Comparison of ENCODE assay signal across 20 cellular contexts in the genomic region with DNA sequence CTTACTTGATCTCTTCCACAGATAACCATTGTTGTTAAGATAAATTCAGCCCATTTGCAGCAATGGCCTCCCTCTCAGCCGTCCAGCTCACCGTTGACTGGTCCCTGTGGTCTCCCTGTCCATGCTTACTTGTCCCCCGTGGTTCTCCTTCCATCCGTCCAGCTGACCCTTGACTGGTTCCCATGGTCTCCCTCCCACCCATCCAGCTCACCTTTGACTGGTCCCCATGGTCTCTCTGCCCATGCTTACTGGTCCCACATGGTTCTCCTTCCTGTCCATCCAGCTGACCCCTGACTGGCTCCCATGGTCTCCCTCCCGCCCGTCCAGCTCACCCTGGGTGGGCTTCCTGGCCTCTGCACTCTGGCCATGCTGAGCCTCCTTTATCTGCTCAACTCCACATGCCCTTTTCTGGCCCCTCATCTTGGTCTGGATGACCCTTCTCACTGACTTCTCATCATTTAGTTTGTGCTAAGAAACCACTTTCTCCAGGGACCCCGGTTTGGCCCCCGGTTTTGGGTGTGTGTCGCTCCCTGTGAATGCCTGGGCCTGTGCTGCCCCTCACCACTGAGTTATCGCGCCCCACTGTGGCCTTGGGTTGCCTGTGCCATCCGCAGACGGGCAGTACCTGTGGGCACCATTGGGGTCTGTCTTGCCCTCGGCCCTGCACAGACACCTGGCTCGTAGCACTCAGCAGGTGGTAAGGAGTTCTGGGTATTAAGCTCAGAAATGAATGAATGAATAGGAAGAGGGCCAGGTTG.
DNase-seq lines count a peak whose midpoint lies in the region; ATAC-seq and TF ChIP-seq lines count a peak whose summit lies in the region.
"Had no signal": no experiment of that assay in that cellular context is flagged by ENCODE, and none has a peak within 500 bp of the region (broad histone marks: within the 10 kb centered on the region; RNA-seq: fewer than 3 reads in every experiment).

No MANE protein-coding gene starts in this region.

- H3K4me3 Mint-ChIP-seq in endodermal cell (no peak overlapping the region), neural progenitor cell (no peak overlapping the region), H9 (no peak overlapping the region)
- H3K4me3 Mint-ChIP-seq: CD4-positive, alpha-beta memory T cell had no signal

- DNase-seq in colonic mucosa (peak; percentile 1), endodermal cell (peak; percentile 25), neural progenitor cell (ENCODE audit: low spot score) (no peak), spleen (peak; percentile 63), GM13976 (ENCODE audit: low spot score) (no peak), H9 (no peak)
- DNase-seq: C1 segment of cervical spinal cord; CD4-positive, alpha-beta memory T cell; COR-L47; DMS53; KG1; MG63; NCI-H2029; NCI-H446; NCI-H524 treated with DMSO at 0.1 percent for 48 hours; NCI-H774; PC-9; Right ventricle myocardium superior had no signal

- H3K56ac ChIP-seq in H9 (ENCODE audit: insufficient read length, low read depth, low read length), result no peak overlapping the region

- no peak for TF ChIP-seq POLR2A in spleen (IDR thresholded peaks at IDR 0.05)

- no peak overlapping the region for H3K23ac ChIP-seq in H9 (ENCODE audit: insufficient read length, low read depth, low read length)

- no peak overlapping the region for H2BK20ac ChIP-seq in H9 (ENCODE audit: low read depth, low read length, poor library complexity, severe bottlenecking)

- H3K4me1 ChIP-seq in colonic mucosa (no peaks in the 10 kb centered on the region), endodermal cell (ENCODE audit: control insufficient read depth, insufficient read depth, low read length) (no peaks in the 10 kb centered on the region), neural progenitor cell (no peaks in the 10 kb centered on the region), spleen (peaks cover 0 to 10% (median 0%) of the 10 kb centered on the region in 6 donors), H9 (ENCODE audit: insufficient read depth, low read length) (no peaks in the 10 kb centered on the region)
- H3K4me1 ChIP-seq: HAP-1 had no signal

- H3K23me2 ChIP-seq in H9 (ENCODE audit: insufficient read length, low read depth, low read length, poor library complexity, severe bottlenecking), result no peaks in the 10 kb centered on the region

- ATAC-seq in GM21737 (IDR thresholded peaks at IDR 0.05; ENCODE audit: unreplicated experiment), result no peak

- no peak overlapping the region for H3K4ac ChIP-seq in H9 (ENCODE audit: low read depth, low read length)

- H3K9me3 Mint-ChIP-seq in endodermal cell (no peaks in the 10 kb centered on the region), neural progenitor cell (peaks cover 16% of the 10 kb centered on the region), H9 (peaks cover 19 to 23% of the 10 kb centered on the region in 2 experiments)

- H3K9me3 ChIP-seq in colonic mucosa (no peaks in the 10 kb centered on the region), endodermal cell (ENCODE audit: control insufficient read depth, low read length) (no peaks in the 10 kb centered on the region), neural progenitor cell (ENCODE audit: low read depth) (no peaks in the 10 kb centered on the region), spleen (peaks cover 0 to 8% (median 0%) of the 10 kb centered on the region in 8 donors), H9 (ENCODE audit: control insufficient read depth, low read depth, low read length) (no peaks in the 10 kb centered on the region)
- H3K9me3 ChIP-seq: HAP-1, MG63 had no signal

- no peak for TF ChIP-seq CTCF in colonic mucosa (IDR thresholded peaks at IDR 0.05)
- no peak for TF ChIP-seq CTCF in endodermal cell (conservative IDR thresholded peaks at IDR 0.05)
- TF ChIP-seq CTCF in neural progenitor cell (IDR thresholded peaks at IDR 0.05), result no peak
- TF ChIP-seq CTCF in spleen (IDR thresholded peaks at IDR 0.05 in 8 of 11, conservative IDR thresholded peaks at IDR 0.05 in 3 of 11), result no peak
- TF ChIP-seq CTCF in GM13976 (IDR thresholded peaks at IDR 0.05; ENCODE audit: borderline replicate concordance, control extremely low read depth, extremely low read depth, insufficient read depth, missing control alignments), result no peak
- TF ChIP-seq CTCF in H9 (conservative IDR thresholded peaks at IDR 0.05), result no peak

- H3K27ac Mint-ChIP-seq in endodermal cell (no peak overlapping the region), neural progenitor cell (peak overlapping the region; percentile 51), H9 (peak overlapping the region in 1 of 3 experiments; percentile 50; a peak in 2 of 7 replicates)
- H3K27ac Mint-ChIP-seq: CD4-positive, alpha-beta memory T cell had no signal

- no peak overlapping the region for H3T11ph ChIP-seq in H9 (ENCODE audit: low read length)

- H4K5ac ChIP-seq in H9 (ENCODE audit: insufficient read length, low read depth, low read length), result no peak overlapping the region

- H3K4me2 ChIP-seq in neural progenitor cell (no peak overlapping the region), H9 (ENCODE audit: insufficient read depth, insufficient read length, low read length) (no peak overlapping the region)
- H3K4me2 ChIP-seq: PC-9 had no signal

- no peaks in the 10 kb centered on the region for H3K36me3 Mint-ChIP-seq in endodermal cell (ENCODE audit: low read depth)
- H3K36me3 Mint-ChIP-seq in neural progenitor cell, result no peaks in the 10 kb centered on the region
- H3K36me3 Mint-ChIP-seq in H9 (ENCODE audit: insufficient read depth in 1 of 3, low read depth in 3 of 3), result peaks cover 0 to 5% (median 0%) of the 10 kb centered on the region in 3 experiments; a peak in 1 of 7 replicates
- H3K36me3 Mint-ChIP-seq: CD4-positive, alpha-beta memory T cell had no signal

- no peak overlapping the region for H3K9ac ChIP-seq in colonic mucosa (ENCODE audit: low read depth in 2 of 2, low read length in 2 of 2)
- no peak overlapping the region for H3K9ac ChIP-seq in endodermal cell (ENCODE audit: extremely low read depth, low read length, poor library complexity, severe bottlenecking)
- no peak overlapping the region for H3K9ac ChIP-seq in neural progenitor cell
- no peak overlapping the region for H3K9ac ChIP-seq in H9 (ENCODE audit: extremely low read depth, insufficient read length, low read length)

- H3K27me3 Mint-ChIP-seq in endodermal cell (ENCODE audit: insufficient read depth) (peaks cover 3% of the 10 kb centered on the region), neural progenitor cell (ENCODE audit: insufficient read depth, low read depth) (peaks cover 9% of the 10 kb centered on the region), H9 (ENCODE audit: low read depth) (peaks cover 2% of the 10 kb centered on the region)
- H3K27me3 Mint-ChIP-seq: CD4-positive, alpha-beta memory T cell had no signal

- H2AFZ ChIP-seq in neural progenitor cell (replicated peaks) (no peak overlapping the region), H9 (ENCODE audit: low read length) (no peak overlapping the region)
- H2AFZ ChIP-seq: PC-9 had no signal

- no peak overlapping the region for H4K8ac ChIP-seq in H9 (replicated peaks; ENCODE audit: insufficient read length, low read depth, low read length)

- H3K79me2 ChIP-seq in neural progenitor cell (ENCODE audit: low read depth) (no peaks in the 10 kb centered on the region), H9 (ENCODE audit: insufficient read depth, low read length) (no peaks in the 10 kb centered on the region)

- H3K4me1 Mint-ChIP-seq in endodermal cell (peaks cover 5% of the 10 kb centered on the region), neural progenitor cell (no peaks in the 10 kb centered on the region), H9 (0 out of 4 replicates have a peak, but pooled peaks cover 0 to 2% of the 10 kb centered on the region in 2 experiments)
- H3K4me1 Mint-ChIP-seq: CD4-positive, alpha-beta memory T cell had no signal

- no peaks in the 10 kb centered on the region for H3K79me1 ChIP-seq in H9 (ENCODE audit: insufficient read depth, low read depth, low read length, poor library complexity, severe bottlenecking)

- no peaks in the 10 kb centered on the region for H4K20me1 ChIP-seq in neural progenitor cell (ENCODE audit: low read depth)
- H4K20me1 ChIP-seq in H9 (ENCODE audit: control insufficient read depth, insufficient read depth, insufficient read length), result no peaks in the 10 kb centered on the region

- H3K4me3 ChIP-seq in colonic mucosa (no peak overlapping the region), endodermal cell (ENCODE audit: low read length) (no peak overlapping the region), neural progenitor cell (no peak overlapping the region), spleen (no peak overlapping the region)
- H3K4me3 ChIP-seq: HAP-1, MG63, PC-9 had no signal

- H3F3A ChIP-seq in neural progenitor cell (ENCODE audit: low read depth), result no peaks in the 10 kb centered on the region

- no peak overlapping the region for H2BK5ac ChIP-seq in H9 (ENCODE audit: insufficient read length, low read length)

- H3K18ac ChIP-seq in H9 (ENCODE audit: insufficient read length, low read depth, low read length), result no peak overlapping the region

- WGBS in endodermal cell (ENCODE audit: insufficient coverage in 1 of 2, insufficient read length in 1 of 2), 2 experiments, result 94 to 95% methylated on average over 12 to 15 of the region's 15 CpGs
- WGBS in spleen, 5 donors, result 82 to 94% (median 90%) methylated on average over 15 of the region's 15 CpGs
- no CpG with 5 or more reads among the region's 15 CpGs for WGBS in H9 (ENCODE audit: extremely low coverage, insufficient read length, low lambda C conversion rate)

- no peak overlapping the region for H4K91ac ChIP-seq in H9 (ENCODE audit: insufficient read length, low read depth, low read length)

- H2BK15ac ChIP-seq in H9 (ENCODE audit: low read depth, low read length), result no peak overlapping the region

- H3K27me3 ChIP-seq in colonic mucosa (no peaks in the 10 kb centered on the region), endodermal cell (ENCODE audit: control insufficient read depth, insufficient read depth, low read length, poor library complexity, severe bottlenecking) (no peaks in the 10 kb centered on the region), neural progenitor cell (no peaks in the 10 kb centered on the region), spleen (replicated peaks in 1 of 7) (peaks cover 0 to 45% (median 0%) of the 10 kb centered on the region in 7 donors), H9 (ENCODE audit: insufficient read depth, low read length) (no peaks in the 10 kb centered on the region)
- H3K27me3 ChIP-seq: MG63 had no signal

- no peaks in the 10 kb centered on the region for H3K36me3 ChIP-seq in colonic mucosa
- H3K36me3 ChIP-seq in endodermal cell (ENCODE audit: control insufficient read depth, insufficient read depth, low read length), result no peaks in the 10 kb centered on the region
- no peaks in the 10 kb centered on the region for H3K36me3 ChIP-seq in neural progenitor cell
- no peaks in the 10 kb centered on the region for H3K36me3 ChIP-seq in spleen
- H3K36me3 ChIP-seq: HAP-1, MG63 had no signal

- H3K27ac ChIP-seq in colonic mucosa, result no peak overlapping the region
- no peak overlapping the region for H3K27ac ChIP-seq in endodermal cell (ENCODE audit: low read depth, low read length)
- no peak overlapping the region for H3K27ac ChIP-seq in neural progenitor cell
- no peak overlapping the region for H3K27ac ChIP-seq in spleen
- no peak overlapping the region for H3K27ac ChIP-seq in H9 (ENCODE audit: insufficient read length, low read depth, low read length)
- H3K27ac ChIP-seq: PC-9 had no signal

- in situ Hi-C loops in GM13976 (cut with MboI; ENCODE audit: low sequenced_read_pairs, unreplicated experiment), result no loop called here

- H2BK120ac ChIP-seq in H9 (ENCODE audit: low read depth, low read length, poor library complexity, severe bottlenecking), result no peak overlapping the region

- H3K14ac ChIP-seq in H9 (ENCODE audit: insufficient read depth, low read length), result no peak overlapping the region

- no peak overlapping the region for H2AK5ac ChIP-seq in H9 (ENCODE audit: insufficient read length, low read length)

- intact Hi-C loops in colonic mucosa (cut with DNase I) (no loop called here), spleen (cut with DNase I; ENCODE audit: low total_unique reads) (no loop called here)

- H2BK12ac ChIP-seq in H9 (ENCODE audit: insufficient read length, low read depth, low read length), result no peak overlapping the region

Comparison
In these comparisons a context has a peak if more than half of its experiments do, and no peak if none do; other contexts are left out.
1. DNase-seq: peak in colonic mucosa (single experiment), endodermal cell (single experiment) and spleen (single experiment); none in neural progenitor cell (single experiment), GM13976 (single experiment) and H9 (single experiment).